In genomic region chr17:32488604-32489180, GRCh38 we compare ENCODE assay signal across 12 cellular contexts. TPM values are rescaled to one million over a fixed set of nuclear protein-coding genes. Genes with fewer than 3 reads are reported as not detected.
DNase-seq lines count a peak whose midpoint lies in the region; ATAC-seq and TF ChIP-seq lines count a peak whose summit lies in the region.
"Had no signal": no experiment of that assay in that cellular context is flagged by ENCODE, and none has a peak within 500 bp of the region (broad histone marks: within the 10 kb centered on the region; RNA-seq: fewer than 3 reads in every experiment).

No MANE protein-coding gene starts in this region.

- intact Hi-C loops in activated CD8-positive, alpha-beta T cell treated with anti-CD3 and anti-CD28 coated beads for 36 hours (cut with micrococcal nuclease) = loop anchor here (5.0 to 10.0 kb wide), 2 partner anchors 34 to 266 kb away; no protein-coding TSS in a partner anchor
- intact Hi-C loops in heart left ventricle (cut with DNase I) = loop anchor here in 7 of 10 donors (5.0 to 10.0 kb wide), 7 partner anchors 34 to 264 kb away; no protein-coding TSS in a partner anchor

- ATAC-seq in activated T-cell treated with anti-CD3 and anti-CD28 coated beads, Interleukin-2, amount 50 U/mL, for 4 hours = no peak
- no peak for ATAC-seq in activated CD8-positive, alpha-beta T cell treated with anti-CD3 and anti-CD28 coated beads for 36 hours
- no peak for ATAC-seq in stimulated activated memory B cell treated with anti-CD40 and anti-IgM and Interleukin-4, amounts not matched to agents 10 μg/mL and 1 μg/mL and 100 μg/mL, for 72 hours
- ATAC-seq in heart left ventricle = no peak
- no peak for ATAC-seq in HG02678 (IDR thresholded peaks at IDR 0.05; ENCODE audit: unreplicated experiment)
- ATAC-seq: esophagus mucosa, mucosa of descending colon had no signal

- no peak for TF ChIP-seq POLR2A in heart left ventricle (IDR thresholded peaks at IDR 0.05)

- no peaks in the 10 kb centered on the region for H3K27me3 Mint-ChIP-seq in activated T-cell treated with anti-CD3 and anti-CD28 coated beads, Interleukin-2, amount 50 U/mL, for 4 hours (ENCODE audit: low read depth)
- H3K27me3 Mint-ChIP-seq in activated CD8-positive, alpha-beta T cell treated with anti-CD3 and anti-CD28 coated beads for 36 hours = no peaks in the 10 kb centered on the region
- peaks cover 2 to 11% (median 5%) of the 10 kb centered on the region in 3 donors for H3K27me3 Mint-ChIP-seq in immature natural killer cell (ENCODE audit: low read depth in 3 of 3)
- no peaks in the 10 kb centered on the region for H3K27me3 Mint-ChIP-seq in stimulated activated memory B cell treated with anti-CD40 and anti-IgM and Interleukin-4, amounts not matched to agents 10 μg/mL and 1 μg/mL and 100 μg/mL, for 72 hours

- H3K4me1 ChIP-seq in heart left ventricle (peaks cover 3 to 53% (median 21%) of the 10 kb centered on the region in 12 donors), SJCRH30 (peaks cover 8% of the 10 kb centered on the region; the same call in 1 of the 2 replicates)

- H3K27ac Mint-ChIP-seq in activated CD8-positive, alpha-beta T cell treated with anti-CD3 and anti-CD28 coated beads for 36 hours = peak overlapping the region; percentile 22
- H3K27ac Mint-ChIP-seq in immature natural killer cell = peak overlapping the region in 2 of 6 donors; percentile 31 to 53
- H3K27ac Mint-ChIP-seq in stimulated activated memory B cell treated with anti-CD40 and anti-IgM and Interleukin-4, amounts not matched to agents 10 μg/mL and 1 μg/mL and 100 μg/mL, for 72 hours = peak overlapping the region; percentile 77

- H3K9me3 Mint-ChIP-seq in activated T-cell treated with anti-CD3 and anti-CD28 coated beads, Interleukin-2, amount 50 U/mL, for 4 hours = no peaks in the 10 kb centered on the region
- no peaks in the 10 kb centered on the region for H3K9me3 Mint-ChIP-seq in activated CD8-positive, alpha-beta T cell treated with anti-CD3 and anti-CD28 coated beads for 36 hours
- no peaks in the 10 kb centered on the region for H3K9me3 Mint-ChIP-seq in immature natural killer cell
- no peaks in the 10 kb centered on the region for H3K9me3 Mint-ChIP-seq in stimulated activated memory B cell treated with anti-CD40 and anti-IgM and Interleukin-4, amounts not matched to agents 10 μg/mL and 1 μg/mL and 100 μg/mL, for 72 hours

- peaks cover 65% of the 10 kb centered on the region for H3K4me1 Mint-ChIP-seq in activated T-cell treated with anti-CD3 and anti-CD28 coated beads, Interleukin-2, amount 50 U/mL, for 4 hours (ENCODE audit: low read depth)
- peaks cover 63% of the 10 kb centered on the region for H3K4me1 Mint-ChIP-seq in activated CD8-positive, alpha-beta T cell treated with anti-CD3 and anti-CD28 coated beads for 36 hours (ENCODE audit: low read depth)
- peaks cover 69 to 74% of the 10 kb centered on the region in 2 donors for H3K4me1 Mint-ChIP-seq in immature natural killer cell
- H3K4me1 Mint-ChIP-seq in stimulated activated memory B cell treated with anti-CD40 and anti-IgM and Interleukin-4, amounts not matched to agents 10 μg/mL and 1 μg/mL and 100 μg/mL, for 72 hours = peaks cover 66% of the 10 kb centered on the region

- WGBS in heart left ventricle, 4 donors = 95 to 98% (median 98%) methylated on average over 11 to 13 of the region's 13 CpGs

- CTCF ChIA-PET in activated CD8-positive, alpha-beta T cell treated with anti-CD3 and anti-CD28 coated beads for 36 hours (lab: Charles Lee) = interaction anchor here (0.9 to 6.7 kb wide), 7 partner anchors 18 to 294 kb away, joined by 3 to 42 read pairs (median 5); partner anchors contain the start of gene PSMD11

- H3K27ac ChIP-seq in heart left ventricle (no peak overlapping the region), SJCRH30 (no peak overlapping the region)

- no peaks in the 10 kb centered on the region for H3K9me3 ChIP-seq in heart left ventricle
- H3K9me3 ChIP-seq in SJCRH30 (replicated peaks) = no peaks in the 10 kb centered on the region
- H3K9me3 ChIP-seq: mucosa of descending colon had no signal

- POLR2A ChIA-PET in activated CD8-positive, alpha-beta T cell treated with anti-CD3 and anti-CD28 coated beads for 36 hours (lab: Charles Lee) = interaction anchor here (0.7 to 5.0 kb wide), 7 partner anchors 11 to 114 kb away, joined by 3 to 43 read pairs (median 4); no protein-coding TSS in a partner anchor

- peaks cover 11% of the 10 kb centered on the region for H3K36me3 Mint-ChIP-seq in activated T-cell treated with anti-CD3 and anti-CD28 coated beads, Interleukin-2, amount 50 U/mL, for 4 hours (ENCODE audit: insufficient read depth)
- peaks cover 30% of the 10 kb centered on the region for H3K36me3 Mint-ChIP-seq in activated CD8-positive, alpha-beta T cell treated with anti-CD3 and anti-CD28 coated beads for 36 hours (ENCODE audit: low read depth)
- peaks cover 3 to 33% (median 10%) of the 10 kb centered on the region in 3 donors for H3K36me3 Mint-ChIP-seq in immature natural killer cell
- H3K36me3 Mint-ChIP-seq in stimulated activated memory B cell treated with anti-CD40 and anti-IgM and Interleukin-4, amounts not matched to agents 10 μg/mL and 1 μg/mL and 100 μg/mL, for 72 hours = peaks cover 13% of the 10 kb centered on the region

- H3K4me3 Mint-ChIP-seq in activated T-cell treated with anti-CD3 and anti-CD28 coated beads, Interleukin-2, amount 50 U/mL, for 4 hours = peak overlapping the region; percentile 85
- peak overlapping the region; percentile 95 for H3K4me3 Mint-ChIP-seq in activated CD8-positive, alpha-beta T cell treated with anti-CD3 and anti-CD28 coated beads for 36 hours
- H3K4me3 Mint-ChIP-seq in immature natural killer cell = peak overlapping the region; percentile 87 to 96 (median 93)
- peak overlapping the region; percentile 92 for H3K4me3 Mint-ChIP-seq in stimulated activated memory B cell treated with anti-CD40 and anti-IgM and Interleukin-4, amounts not matched to agents 10 μg/mL and 1 μg/mL and 100 μg/mL, for 72 hours

- DNase-seq in activated T-cell treated with anti-CD3 and anti-CD28 coated beads, Interleukin-2, amount 50 U/mL, for 4 hours = no peak
- DNase-seq in activated T-cell treated with anti-CD3 and anti-CD28 coated beads, Interleukin-2, amount 50 U/mL, for 1 hour = no peak
- DNase-seq in activated CD8-positive, alpha-beta T cell treated with anti-CD3 and anti-CD28 coated beads for 36 hours = no peak
- DNase-seq in immature natural killer cell = no peak
- DNase-seq in heart left ventricle = no peak
- DNase-seq in SJCRH30 = no peak
- DNase-seq: activated CD8-positive, alpha-beta memory T cell treated with anti-CD3 and anti-CD28 coated beads for 24 hours; GF-D8 had no signal

- TF ChIP-seq CTCF in activated CD8-positive, alpha-beta T cell treated with anti-CD3 and anti-CD28 coated beads for 36 hours (IDR thresholded peaks at IDR 0.05) = no peak
- TF ChIP-seq CTCF in heart left ventricle (IDR thresholded peaks at IDR 0.05) = no peak

- H3K4me3 ChIP-seq in heart left ventricle (no peak overlapping the region), SJCRH30 (no peak overlapping the region)
- H3K4me3 ChIP-seq: mucosa of descending colon had no signal

- H3K36me3 ChIP-seq in heart left ventricle (peaks cover 0 to 2% (median 0%) of the 10 kb centered on the region in 9 donors), SJCRH30 (no peaks in the 10 kb centered on the region)

- H3K27me3 ChIP-seq in heart left ventricle (no peaks in the 10 kb centered on the region), SJCRH30 (no peaks in the 10 kb centered on the region)

RNA-seq across cellular contexts. Expression of gene CDK5R1, which starts 1.9 kb away (rescaled TPM):
- total RNA-seq in activated T-cell treated with anti-CD3 and anti-CD28 coated beads, Interleukin-2, amount 50 U/mL, for 4 hours = 10 to 100 TPM; 14.8 to 20.9 (median 15.7) TPM
- total RNA-seq in activated CD8-positive, alpha-beta T cell treated with anti-CD3 and anti-CD28 coated beads for 36 hours = 10 to 100 TPM; 10.2 to 10.5 TPM
- polyA plus RNA-seq in immature natural killer cell (1 to 10 TPM in 2 of 3 donors, under 1 TPM in 1; 0.37 to 5.8 (median 2.3) TPM), heart left ventricle (1 to 10 TPM in 1 of 2 donors, under 1 TPM in 1; 0.57 to 2.0 TPM)
- 1 to 10 TPM in 8 of 9 donors, under 1 TPM in 1; 1.00 to 2.9 (median 1.5) TPM for total RNA-seq in heart left ventricle
- 3.6 and 4.7 TPM in 2 replicates for total RNA-seq in SJCRH30 (2014; rRNA removed; shearing (Covaris generic))

RNA-seq across cellular contexts. Expression of gene PSMD11, which starts 44.4 kb away (rescaled TPM):
- total RNA-seq in activated T-cell treated with anti-CD3 and anti-CD28 coated beads, Interleukin-2, amount 50 U/mL, for 4 hours = 100 to 1,000 TPM; 247 to 270 (median 260) TPM
- total RNA-seq in activated CD8-positive, alpha-beta T cell treated with anti-CD3 and anti-CD28 coated beads for 36 hours = 100 to 1,000 TPM; 119 to 130 TPM
- polyA plus RNA-seq in immature natural killer cell (100 to 1,000 TPM in 1 of 3 donors, 10 to 100 TPM in 2; 82.1 to 136 (median 96.4) TPM), heart left ventricle (10 to 100 TPM; 63.1 to 66.7 TPM)
- 10 to 100 TPM; 52.7 to 94.8 (median 78.9) TPM for total RNA-seq in heart left ventricle
- 172 and 173 TPM in 2 replicates for total RNA-seq in SJCRH30 (2014; rRNA removed; shearing (Covaris generic))
